Comparison of ENCODE assay signal across 9 cellular contexts in genomic region chr5:149320791-149321330, GRCh38. TPM values are rescaled to one million over a fixed set of nuclear protein-coding genes. Genes with fewer than 3 reads are reported as not detected.
DNase-seq lines count a peak whose midpoint lies in the region; ATAC-seq and TF ChIP-seq lines count a peak whose summit lies in the region.
"Had no signal": no experiment of that assay in that cellular context is flagged by ENCODE, and none has a peak within 500 bp of the region (broad histone marks: within the 10 kb centered on the region; RNA-seq: fewer than 3 reads in every experiment).

No MANE protein-coding gene starts in this region.

- POLR2A ChIA-PET in HEK293 (lab: Yijun Ruan, JAX) = interaction anchor here (0.6 to 2.4 kb wide), 12 partner anchors 12 to 240 kb away, joined by 3 to 24 read pairs (median 3); partner anchors contain the start of genes CSNK1A1, GRPEL2 and PCYOX1L

- DNase-seq in NCI-H82 (lab: John Stamatoyannopoulos, UW) = peak; percentile 94
- DNase-seq in lower lobe of right lung = peak; percentile 88
- DNase-seq in upper lobe of right lung = peak; percentile 90

- H3K9ac ChIP-seq in duodenal mucosa (ENCODE audit: low read depth in 1 of 2, low read length in 2 of 2) = peak overlapping the region in 1 of 2 donors; percentile 36

- 0 out of 2 replicates have a peak overlapping the region, but pooled peaks have one; percentile 18 for H3K27ac ChIP-seq in HEK293 (ENCODE audit: extremely low read depth, low read depth, low read length)
- H3K27ac ChIP-seq in duodenal mucosa (ENCODE audit: low read depth, low read length) = peak overlapping the region; percentile 36
- H3K27ac ChIP-seq in lower lobe of right lung = peak overlapping the region; percentile 60
- peak overlapping the region; percentile 59 for H3K27ac ChIP-seq in upper lobe of right lung
- H3K27ac ChIP-seq: neutrophil had no signal

- ATAC-seq in lower lobe of right lung (peak; percentile 87), upper lobe of right lung (peak; percentile 92), GM19397 (IDR thresholded peaks at IDR 0.05; ENCODE audit: unreplicated experiment) (no peak), HG02840 (IDR thresholded peaks at IDR 0.05; ENCODE audit: low FRiP score, unreplicated experiment) (no peak), GM18909 (IDR thresholded peaks at IDR 0.05; ENCODE audit: poor library complexity, unreplicated experiment) (no peak)

- intact Hi-C loops in lower lobe of right lung (cut with DNase I) = no loop called here
- intact Hi-C loops in upper lobe of right lung (cut with DNase I) = no loop called here

- H3K4me1 ChIP-seq in HEK293 (ENCODE audit: control insufficient read depth, insufficient read depth, low read length) (peaks cover 8% of the 10 kb centered on the region; the same call in 1 of the 2 replicates), duodenal mucosa (ENCODE audit: control insufficient read depth in 1 of 2, insufficient read depth in 2 of 2, low read length in 2 of 2) (peaks cover 25 to 30% of the 10 kb centered on the region in 2 donors), lower lobe of right lung (peaks cover 29% of the 10 kb centered on the region), upper lobe of right lung (peaks cover 11% of the 10 kb centered on the region)

- peaks cover 0 to 5% of the 10 kb centered on the region in 2 experiments; a peak in 1 of 3 replicates for H3K36me3 ChIP-seq in HEK293 (ENCODE audit: control insufficient read depth in 2 of 2, insufficient read depth in 1 of 2, low read length in 2 of 2)
- no peaks in the 10 kb centered on the region for H3K36me3 ChIP-seq in duodenal mucosa (ENCODE audit: control insufficient read depth in 1 of 2, insufficient read depth in 2 of 2, low read length in 2 of 2)
- peaks cover 9% of the 10 kb centered on the region for H3K36me3 ChIP-seq in lower lobe of right lung
- H3K36me3 ChIP-seq in upper lobe of right lung = no peaks in the 10 kb centered on the region
- H3K36me3 ChIP-seq: neutrophil had no signal

- CTCF ChIA-PET in HEK293 (lab: Yijun Ruan, JAX) = interaction anchor here (0.6 to 6.0 kb wide), 10 partner anchors 10 to 644 kb away, joined by 3 to 61 read pairs (median 4); partner anchors contain the start of gene GRPEL2

- no peaks in the 10 kb centered on the region for H3K27me3 ChIP-seq in duodenal mucosa (ENCODE audit: control insufficient read depth in 1 of 2, insufficient read depth in 2 of 2, low read length in 2 of 2)
- no peaks in the 10 kb centered on the region for H3K27me3 ChIP-seq in lower lobe of right lung (ENCODE audit: low read depth)
- no peaks in the 10 kb centered on the region for H3K27me3 ChIP-seq in upper lobe of right lung
- H3K27me3 ChIP-seq: neutrophil had no signal

- no peaks in the 10 kb centered on the region for H3K9me3 ChIP-seq in HEK293 (ENCODE audit: control insufficient read depth, insufficient read depth, low read depth, low read length)
- no peaks in the 10 kb centered on the region for H3K9me3 ChIP-seq in duodenal mucosa (ENCODE audit: control insufficient read depth in 1 of 2, low read length in 2 of 2)
- H3K9me3 ChIP-seq in lower lobe of right lung = no peaks in the 10 kb centered on the region
- no peaks in the 10 kb centered on the region for H3K9me3 ChIP-seq in upper lobe of right lung
- H3K9me3 ChIP-seq: neutrophil had no signal

- H3K4me3 ChIP-seq in HEK293 (ENCODE audit: low read depth, low read length) (no peak overlapping the region), duodenal mucosa (ENCODE audit: low read depth in 1 of 2, low read length in 2 of 2) (peak overlapping the region in 1 of 2 donors; percentile 18), lower lobe of right lung (no peak overlapping the region), upper lobe of right lung (no peak overlapping the region)

- no peak for TF ChIP-seq CTCF in HEK293 (tag by site-specific recombination; IDR thresholded peaks at IDR 0.05)
- no peak for TF ChIP-seq CTCF in lower lobe of right lung (IDR thresholded peaks at IDR 0.05)
- no peak for TF ChIP-seq CTCF in upper lobe of right lung (IDR thresholded peaks at IDR 0.05)

TF ChIP-seq in HEK293, 187 proteins besides CTCF, POLR2A, EP300 and RAD21 (continues in another document):
- TF ChIP-seq ZNF211 (tag by site-specific recombination; IDR thresholded peaks at IDR 0.05; ENCODE audit: low read depth) = no peak
- TF ChIP-seq ZSCAN18 (tag by site-specific recombination; IDR thresholded peaks at IDR 0.05) = no peak
- TF ChIP-seq KLF8 (tag by site-specific recombination; IDR thresholded peaks at IDR 0.05) = no peak
- no peak for TF ChIP-seq KLF1 (tag by site-specific recombination; IDR thresholded peaks at IDR 0.05)
- no peak for TF ChIP-seq ZNF24 (tag by site-specific recombination; IDR thresholded peaks at IDR 0.05)
- no peak for TF ChIP-seq ZNF37A (tag by site-specific recombination; IDR thresholded peaks at IDR 0.05)
- no peak for TF ChIP-seq ZNF112 (tag by site-specific recombination; IDR thresholded peaks at IDR 0.05)
- TF ChIP-seq ZNF621 (tag by site-specific recombination; IDR thresholded peaks at IDR 0.05) = no peak
- no peak for TF ChIP-seq PBX3 (CRISPR knock-in tag; IDR thresholded peaks at IDR 0.05)
- TF ChIP-seq ZNF404 (tag by site-specific recombination; IDR thresholded peaks at IDR 0.05) = no peak
- TF ChIP-seq ZNF768 (tag by site-specific recombination; IDR thresholded peaks at IDR 0.05) = no peak
- TF ChIP-seq ZNF140 (tag by site-specific recombination; IDR thresholded peaks at IDR 0.05) = no peak
- no peak for TF ChIP-seq ZNF311 (tag by site-specific recombination; IDR thresholded peaks at IDR 0.05; ENCODE audit: borderline replicate concordance)
- peak; percentile 22; the same call in 1 of the 2 replicates for TF ChIP-seq ZIC2 (tag by site-specific recombination; IDR thresholded peaks at IDR 0.05)
- TF ChIP-seq PRDM6 (tag by site-specific recombination; IDR thresholded peaks at IDR 0.05) = no peak
- TF ChIP-seq MYNN (tag by site-specific recombination; IDR thresholded peaks at IDR 0.05; ENCODE audit: borderline replicate concordance) = no peak
- peak; percentile 23; the same call in 1 of the 2 replicates for TF ChIP-seq SP2 (tag by site-specific recombination; IDR thresholded peaks at IDR 0.05)
- TF ChIP-seq ZNF146 (tag by site-specific recombination; IDR thresholded peaks at IDR 0.05) = no peak
- TF ChIP-seq ZNF239 (tag by site-specific recombination; IDR thresholded peaks at IDR 0.05) = no peak
- peak; percentile 44; the same call in 1 of the 2 replicates for TF ChIP-seq KLF10 (tag by site-specific recombination; IDR thresholded peaks at IDR 0.05)
- TF ChIP-seq ZNF514 (tag by site-specific recombination; IDR thresholded peaks at IDR 0.05) = no peak
- no peak for TF ChIP-seq ZEB2 (tag by site-specific recombination; IDR thresholded peaks at IDR 0.05)
- peak; percentile 81 for TF ChIP-seq ZNF366 (tag by site-specific recombination; conservative IDR thresholded peaks at IDR 0.05)
- TF ChIP-seq KLF9 (tag by site-specific recombination; IDR thresholded peaks at IDR 0.05; ENCODE audit: low read depth) = peak; percentile 60; the same call in 1 of the 2 replicates

RNA-seq across cellular contexts. Expression of gene GRPEL2, which starts 24.4 kb away (rescaled TPM):
- 15.1 TPM for total RNA-seq in lower lobe of right lung
- total RNA-seq in upper lobe of right lung = 23.9 TPM

RNA-seq across cellular contexts. Expression of gene PCYOX1L, which starts 37.0 kb away (rescaled TPM):
- total RNA-seq in lower lobe of right lung (5.9 TPM), upper lobe of right lung (6.6 TPM)

RNA-seq across cellular contexts. Expression of gene AFAP1L1, which starts 49.2 kb away (rescaled TPM):
- total RNA-seq in lower lobe of right lung (26.6 TPM), upper lobe of right lung (32.7 TPM)

RNA-seq across cellular contexts. Expression of gene IL17B, which starts 58.2 kb away (rescaled TPM):
- total RNA-seq in lower lobe of right lung (not detected), upper lobe of right lung (not detected)

Comparison
In these comparisons a context has a peak if more than half of its experiments do, and no peak if none do; other contexts are left out.
1. ATAC-seq: peak in lower lobe of right lung (2 of 2) and upper lobe of right lung (single experiment); none in GM19397 (single experiment), HG02840 (single experiment) and GM18909 (single experiment).
2. Peak in every context shown above with its lines, with median percentiles within 50 percentile points of each other: H3K27ac ChIP-seq and DNase-seq.